Comparison of ENCODE assay signal across 8 cellular contexts in genomic region chr15:64381000-64381751, GRCh38. TPM values are rescaled to one million over a fixed set of nuclear protein-coding genes. Genes with fewer than 3 reads are reported as not detected.
DNase-seq lines count a peak whose midpoint lies in the region; FAIRE-seq and TF ChIP-seq lines count a peak whose summit lies in the region.

PCLAF (minus strand) TSS chr15:64381441; CDS start chr15:64381371, 70 bp downstream.

- peak within 1 kb of the TSS; percentile 79 for H3K27ac Mint-ChIP-seq in HFFc6

- peak within 1 kb of the TSS; percentile 88 for H2AFZ ChIP-seq in neuronal stem cell (ENCODE audit: low read length)

- peak within 1 kb of the TSS; percentile 94 for H3K4me3 Mint-ChIP-seq in HFFc6

- no peaks in the 10 kb centered on the region for H3K9me3 Mint-ChIP-seq in HFFc6

- H3K4me1 ChIP-seq in neuronal stem cell (ENCODE audit: control insufficient read depth in 2 of 2, insufficient read depth in 1 of 2, low read depth in 1 of 2, low read length in 2 of 2) = peaks cover 0 to 4% of the 10 kb centered on the region in 2 donors
- peaks cover 2 to 16% (median 14%) of the 10 kb centered on the region in 5 donors for H3K4me1 ChIP-seq in subcutaneous abdominal adipose tissue (ENCODE audit: control insufficient read depth in 5 of 5, insufficient read depth in 5 of 5, low read length in 5 of 5)

- peak; percentile 8 for TF ChIP-seq CTCF in GM06990 (IDR thresholded peaks at IDR 0.05; ENCODE audit: insufficient read depth, low read length, poor library complexity, severe bottlenecking)
- TF ChIP-seq CTCF in HFFc6 (IDR thresholded peaks at IDR 0.05) = no peak

- peaks cover 33% of the 10 kb centered on the region for H3K4me1 Mint-ChIP-seq in HFFc6 (ENCODE audit: low read depth)

- no peak within 1 kb of the TSS for H4K8ac ChIP-seq in neuronal stem cell (ENCODE audit: low read depth, low read length)

- H4K91ac ChIP-seq in neuronal stem cell (ENCODE audit: low read depth, low read length, poor library complexity) = no peak within 1 kb of the TSS

- FAIRE-seq in frontal cortex (lab: Jason Lieb, UNC) = peak; percentile 42

- H3K14ac ChIP-seq in neuronal stem cell (ENCODE audit: low read length) = no peak within 1 kb of the TSS

- H2BK15ac ChIP-seq in neuronal stem cell (ENCODE audit: low read length) = no peak within 1 kb of the TSS

- H3K27ac ChIP-seq in neuronal stem cell (replicated peaks; ENCODE audit: low read length) (peak within 1 kb of the TSS; percentile 53), subcutaneous abdominal adipose tissue (ENCODE audit: low read depth, low read length) (no peak within 1 kb of the TSS)

- DNase-seq in GM06990 (ENCODE audit: extremely low read depth, insufficient read length) = peak; percentile 89
- DNase-seq in HFFc6 = peak; percentile 94
- peak; percentile 99 for DNase-seq in NAMALWA (ENCODE audit: low spot score)
- peak; percentile 96 for DNase-seq in SK-MEL-5 (ENCODE audit: low read depth, low spot score)
- DNase-seq in activated naive CD4-positive, alpha-beta T cell (lab: John Stamatoyannopoulos, UW) = peak; percentile 77 to 85 (median 78)
- DNase-seq in frontal cortex (ENCODE audit: low spot score in 2 of 2) = peak; percentile 75 to 92
- DNase-seq in neuronal stem cell (ENCODE audit: low spot score) = peak; percentile 87

- peak within 1 kb of the TSS; percentile 60 for H3K4me2 ChIP-seq in neuronal stem cell (ENCODE audit: insufficient read depth, low read length, poor library complexity, severe bottlenecking)

- H3K4ac ChIP-seq in neuronal stem cell (ENCODE audit: low read length) = no peak within 1 kb of the TSS

- no peaks in the 10 kb centered on the region for H3K9me3 ChIP-seq in neuronal stem cell (replicated peaks in 1 of 2; ENCODE audit: control insufficient read depth in 2 of 2, insufficient read depth in 1 of 2, low read depth in 1 of 2, low read length in 2 of 2)
- no peaks in the 10 kb centered on the region for H3K9me3 ChIP-seq in subcutaneous abdominal adipose tissue (ENCODE audit: control insufficient read depth in 5 of 5, low read length in 5 of 5)

- H3K18ac ChIP-seq in neuronal stem cell (ENCODE audit: low read length) = peak within 1 kb of the TSS; percentile 86

- no peaks in the 10 kb centered on the region for H3K79me1 ChIP-seq in neuronal stem cell (ENCODE audit: low read depth, low read length)

- no peaks in the 10 kb centered on the region; the same call in 1 of the 2 replicates for H3K27me3 Mint-ChIP-seq in HFFc6 (ENCODE audit: insufficient read depth)

- WGBS in neuronal stem cell (ENCODE audit: extremely low coverage in 2 of 2, insufficient read length in 2 of 2, insufficient replicate concordance in 1 of 2), 2 donors = no CpG with 5 or more reads among the region's 38 CpGs

- H2BK120ac ChIP-seq in neuronal stem cell (ENCODE audit: low read depth, low read length) = no peak within 1 kb of the TSS

- H3K4me3 ChIP-seq in GM06990 (replicated peaks; ENCODE audit: low read depth, low read length) = peak within 1 kb of the TSS; percentile 77
- peak within 1 kb of the TSS; percentile 59 to 87 for H3K4me3 ChIP-seq in neuronal stem cell (ENCODE audit: low read length in 2 of 2)
- peak within 1 kb of the TSS; percentile 70 to 82 (median 80) for H3K4me3 ChIP-seq in subcutaneous abdominal adipose tissue (ENCODE audit: low read depth in 1 of 5, low read length in 5 of 5)

- no peak within 1 kb of the TSS for H2AK5ac ChIP-seq in neuronal stem cell (ENCODE audit: low read depth, low read length)

- no peaks in the 10 kb centered on the region for H3K36me3 Mint-ChIP-seq in HFFc6 (ENCODE audit: low read depth)

- H3K27me3 ChIP-seq in GM06990 (replicated peaks; ENCODE audit: control insufficient read depth, insufficient read depth, low read length) (no peaks in the 10 kb centered on the region), neuronal stem cell (ENCODE audit: control insufficient read depth in 3 of 3, insufficient read depth in 3 of 3, low read depth in 1 of 3, low read length in 3 of 3) (no peaks in the 10 kb centered on the region), subcutaneous abdominal adipose tissue (ENCODE audit: control insufficient read depth in 5 of 5, insufficient read depth in 4 of 5, low read length in 5 of 5) (no peaks in the 10 kb centered on the region)

- no peak within 1 kb of the TSS for H3K23ac ChIP-seq in neuronal stem cell (ENCODE audit: low read depth, low read length, poor library complexity)

- no peak within 1 kb of the TSS for H2BK5ac ChIP-seq in neuronal stem cell (ENCODE audit: low read length)

- H3K9ac ChIP-seq in neuronal stem cell (ENCODE audit: low read depth, low read length, poor library complexity) (peak within 1 kb of the TSS; percentile 89), subcutaneous abdominal adipose tissue (ENCODE audit: low read length in 5 of 5) (peak within 1 kb of the TSS in 4 of 5 donors; percentile 45 to 75 (median 68))

- in situ Hi-C loops in SK-MEL-5 (cut with HindIII; ENCODE audit: low pct_unique_long_range_greater_than_20kb, low sequenced_read_pairs) = no loop called here

- H2BK12ac ChIP-seq in neuronal stem cell (ENCODE audit: low read length) = no peak within 1 kb of the TSS

- H3K36me3 ChIP-seq in GM06990 (ENCODE audit: control insufficient read depth, insufficient read depth, low read length) (no peaks in the 10 kb centered on the region), neuronal stem cell (replicated peaks in 1 of 2; ENCODE audit: control insufficient read depth in 2 of 2, insufficient read depth in 2 of 2, low read length in 2 of 2) (peaks cover 0 to 36% of the 10 kb centered on the region in 2 donors), subcutaneous abdominal adipose tissue (ENCODE audit: control insufficient read depth in 5 of 5, insufficient read depth in 5 of 5, low read length in 5 of 5) (no peaks in the 10 kb centered on the region)

RNA-seq across cellular contexts. Expression of gene PCLAF, which starts in this region (rescaled TPM):
- total RNA-seq in HFFc6 (2021; fragmentation: NEBNext Ultra II Directional; extraction: Animal tissue kit (Norgen Biotek cat#: 25700)) = 10 to 100 TPM; 23.8 to 67.2 (median 55.5) TPM
- 95.4 and 144 TPM in 2 replicates for total RNA-seq in SK-MEL-5 (2014; rRNA removed; shearing (Covaris generic))
- 73.2 and 74.4 TPM in 2 replicates for polyA plus RNA-seq in SK-MEL-5 (2015; cell fraction: cytosol; rRNA removed)
- polyA plus RNA-seq in SK-MEL-5 (2015; cell fraction: nucleus; rRNA removed) = 32.4 and 37.1 TPM in 2 replicates
- total RNA-seq in frontal cortex = 2.9 TPM
- polyA plus RNA-seq in neuronal stem cell (2013, experiment 1 of 2) = 138 TPM
- polyA plus RNA-seq in neuronal stem cell (2013, experiment 2 of 2) = 138 TPM
